ENCODE assay signal across 12 cellular contexts in the genomic region with DNA sequence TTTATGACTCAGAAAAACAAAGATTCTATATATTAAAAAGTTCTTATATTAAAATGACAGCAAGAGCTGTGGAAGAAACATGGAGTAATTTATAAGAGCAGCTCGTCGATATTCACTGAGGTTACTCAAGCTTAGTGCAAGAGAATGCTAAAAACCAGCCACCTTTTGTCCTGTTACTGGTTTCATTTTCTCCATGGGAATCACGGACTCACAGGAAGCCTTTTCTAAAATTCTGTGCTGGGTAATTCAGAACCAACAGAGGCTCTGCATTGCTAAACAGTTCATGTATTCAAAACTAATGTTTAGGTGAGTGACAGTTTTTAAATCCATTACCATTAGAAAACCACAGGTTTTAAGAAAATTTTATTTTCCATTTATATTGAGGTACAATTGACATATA.
DNase-seq lines count a peak whose midpoint lies in the region; ATAC-seq and TF ChIP-seq lines count a peak whose summit lies in the region.
"Had no signal": no experiment of that assay in that cellular context is flagged by ENCODE, and none has a peak within 500 bp of the region (broad histone marks: within the 10 kb centered on the region; RNA-seq: fewer than 3 reads in every experiment).

No MANE protein-coding gene starts in this region.

- no peak overlapping the region for H3K4me3 ChIP-seq in OCI-LY3 (ENCODE audit: low read length)
- H3K4me3 ChIP-seq: BLaER1, tibial nerve had no signal

- peak; percentile 4 for ATAC-seq in HG02678 (IDR thresholded peaks at IDR 0.05; ENCODE audit: unreplicated experiment)
- ATAC-seq: effector memory CD8-positive, alpha-beta T cell had no signal

- H3K9me3 ChIP-seq in OCI-LY3 (ENCODE audit: insufficient read depth, low read length), result no peaks in the 10 kb centered on the region
- H3K9me3 ChIP-seq: BLaER1 had no signal

- no peak overlapping the region for H2AFZ ChIP-seq in OCI-LY3 (ENCODE audit: low read depth, low read length)

- TF ChIP-seq CTCF in OCI-LY3 (IDR thresholded peaks at IDR 0.05; ENCODE audit: low read depth, low read length), result no peak

- no peaks in the 10 kb centered on the region for H4K20me1 ChIP-seq in OCI-LY3 (ENCODE audit: insufficient read depth, low read length)
- H4K20me1 ChIP-seq: BLaER1 had no signal

- peak; percentile 19 for DNase-seq in Daoy (ENCODE audit: low read depth)
- peak; percentile 12 for DNase-seq in medulla oblongata (ENCODE audit: extremely low spot score)
- DNase-seq in iPS-NIHi7 (ENCODE audit: extremely low spot score), result no peak
- DNase-seq in LoVo (ENCODE audit: low spot score), result no peak
- no peak for DNase-seq in nucleus accumbens (lab: John Stamatoyannopoulos, UW)
- no peak for DNase-seq in NCI-H226
- DNase-seq: effector memory CD8-positive, alpha-beta T cell; NCI-H1694 had no signal

- peak overlapping the region; percentile 2; the same call in 1 of the 2 replicates for H3K4me2 ChIP-seq in OCI-LY3 (ENCODE audit: low read length)
- H3K4me2 ChIP-seq: BLaER1 had no signal

- no peaks in the 10 kb centered on the region for H3K79me2 ChIP-seq in OCI-LY3 (ENCODE audit: low read length)

- H3K4me1 ChIP-seq in OCI-LY3 (ENCODE audit: low read length), result no peaks in the 10 kb centered on the region
- H3K4me1 ChIP-seq: BLaER1 had no signal

- no peak overlapping the region for H3K9ac ChIP-seq in OCI-LY3 (ENCODE audit: low read length)
- H3K9ac ChIP-seq: BLaER1 had no signal

- no peak overlapping the region for H3K27ac ChIP-seq in OCI-LY3 (ENCODE audit: low read length)
- H3K27ac ChIP-seq: BLaER1, tibial nerve had no signal

- H3K36me3 ChIP-seq in OCI-LY3 (replicated peaks; ENCODE audit: low read depth, low read length), result no peaks in the 10 kb centered on the region
- H3K36me3 ChIP-seq: BLaER1, tibial nerve had no signal

- peaks cover 17% of the 10 kb centered on the region; the same call in 1 of the 2 replicates for H3K27me3 ChIP-seq in OCI-LY3 (ENCODE audit: low read depth, low read length)
- H3K27me3 ChIP-seq: BLaER1, tibial nerve had no signal

Comparison
In these comparisons a context has a peak if more than half of its experiments do, and no peak if none do; other contexts are left out.
1. DNase-seq: peak in Daoy (single experiment) and medulla oblongata (single experiment); none in iPS-NIHi7 (single experiment), LoVo (single experiment), nucleus accumbens (0 of 56) and NCI-H226 (single experiment).